ENCODE assay signal across 14 cellular contexts in the genomic region with DNA sequence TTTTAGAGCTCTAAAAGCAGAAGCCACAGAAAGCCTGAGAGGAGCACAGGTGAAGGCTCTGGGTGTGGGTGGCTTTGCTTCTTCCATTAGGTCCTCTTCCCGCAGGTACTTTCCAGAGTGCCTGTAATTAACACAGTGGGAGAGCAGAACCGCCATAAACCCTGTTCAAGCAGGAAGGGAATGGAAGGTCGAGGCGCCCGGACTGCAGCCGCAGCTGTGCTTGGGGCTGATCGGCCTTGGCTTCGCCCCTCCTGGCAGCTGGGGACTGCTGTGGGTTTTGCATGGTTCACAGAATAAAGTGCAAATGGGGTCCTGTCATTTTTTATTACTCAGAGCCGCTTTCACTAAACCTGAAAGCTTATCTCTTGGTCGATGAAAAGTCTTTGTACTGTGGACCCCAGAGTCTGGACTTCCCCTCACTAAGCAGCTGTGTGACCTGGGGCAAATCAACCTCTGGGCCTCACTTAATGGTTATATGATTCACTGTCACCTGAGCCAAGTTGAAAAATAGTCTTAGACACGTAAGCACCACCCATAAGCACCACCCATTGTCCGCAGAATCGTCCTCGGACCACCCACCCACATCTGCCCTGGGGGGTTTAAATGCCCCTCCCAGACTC.
DNase-seq lines count a peak whose midpoint lies in the region; ATAC-seq and FAIRE-seq lines count a peak whose summit lies in the region.
"Had no signal": no experiment of that assay in that cellular context is flagged by ENCODE, and none has a peak within 500 bp of the region (broad histone marks: within the 10 kb centered on the region; RNA-seq: fewer than 3 reads in every experiment).

No MANE protein-coding gene starts in this region.

- DNase-seq in COR-L47 (lab: John Stamatoyannopoulos, UW) (peak; percentile 47), NCI-H1092 (lab: John Stamatoyannopoulos, UW) (peak; percentile 20), glomerular visceral epithelial cell (ENCODE audit: extremely low spot score) (peak; percentile 11), frontal cortex (ENCODE audit: low spot score in 2 of 2) (no peak), HuH-7.5 (ENCODE audit: low spot score) (no peak), GM03348 (ENCODE audit: low spot score) (no peak)
- DNase-seq: activated CD4-positive, alpha-beta T cell treated with anti-CD3 and anti-CD28 coated beads, Interleukin-2, amount 50 U/mL, for 4 hours; activated naive CD4-positive, alpha-beta T cell treated with anti-CD3 and anti-CD28 coated beads, Interleukin-2, amount 50 U/mL, for 16 hours; cortex of kidney; glutamatergic neuron; SK-N-SH; stimulated activated naive CD4-positive, alpha-beta T cell treated with Interleukin-2 at 50 U/mL for 16 hours had no signal

- ATAC-seq in GM19467 (IDR thresholded peaks at IDR 0.05; ENCODE audit: unreplicated experiment) = peak; percentile 55
- ATAC-seq in esophagus mucosa = no peak

- no peak for FAIRE-seq in frontal cortex (lab: Jason Lieb, UNC)

Comparison
In these comparisons a context has a peak if more than half of its experiments do, and no peak if none do; other contexts are left out.
1. DNase-seq: peak in COR-L47 (single experiment), NCI-H1092 (single experiment) and glomerular visceral epithelial cell (single experiment); none in frontal cortex (0 of 2), HuH-7.5 (single experiment) and GM03348 (single experiment).